9 cellular contexts compared by ENCODE assay signal in genomic region chr6:139763468-139764214, GRCh38.
DNase-seq lines count a peak whose midpoint lies in the region; ATAC-seq, FAIRE-seq and TF ChIP-seq lines count a peak whose summit lies in the region.
"Had no signal": no experiment of that assay in that cellular context is flagged by ENCODE, and none has a peak within 500 bp of the region (broad histone marks: within the 10 kb centered on the region; RNA-seq: fewer than 3 reads in every experiment).

No MANE protein-coding gene starts in this region.

- intact Hi-C loops in pancreas (cut with DNase I), result no loop called here

- H3K4me1 ChIP-seq in RWPE2 (ENCODE audit: insufficient read depth, poor library complexity, severe bottlenecking) (peaks cover 27% of the 10 kb centered on the region), pancreas (peaks cover 0 to 14% (median 10%) of the 10 kb centered on the region in 3 donors)

- H3K9me3 ChIP-seq in RWPE2 (ENCODE audit: severe bottlenecking) (no peaks in the 10 kb centered on the region), pancreas (no peaks in the 10 kb centered on the region)

- H3K36me3 ChIP-seq in RWPE2 (ENCODE audit: low read depth) (no peaks in the 10 kb centered on the region), pancreas (no peaks in the 10 kb centered on the region)

- ATAC-seq in RWPE2 (ENCODE audit: low read depth), result no peak
- ATAC-seq in pancreas, result no peak

- H3K4me3 ChIP-seq in RWPE2 (ENCODE audit: severe bottlenecking), result no peak overlapping the region
- H3K4me3 ChIP-seq in skin epidermis, result no peak overlapping the region
- no peak overlapping the region for H3K4me3 ChIP-seq in pancreas

- H3K27me3 ChIP-seq in RWPE2 (ENCODE audit: insufficient read depth, poor library complexity, severe bottlenecking) (no peaks in the 10 kb centered on the region), pancreas (no peaks in the 10 kb centered on the region)

- 77 to 84% methylated on average over 4 of the region's 4 CpGs for WGBS in pancreas, 2 donors

- FAIRE-seq in endometrium (lab: Jason Lieb, UNC) (peak; percentile 55), pancreas (lab: Jason Lieb, UNC) (no peak)

- DNase-seq in HCEC 1CT (peak; percentile 83), RWPE2 (ENCODE audit: low spot score) (no peak), amygdala (lab: John Stamatoyannopoulos, UW) (no peak), pancreas (no peak), kidney tubule cell (ENCODE audit: low spot score) (no peak), NCI-H2227 treated with DMSO at 0.1 percent for 48 hours (lab: John Stamatoyannopoulos, UW) (no peak)
- DNase-seq: aorta had no signal

- TF ChIP-seq CTCF in RWPE2 (IDR thresholded peaks at IDR 0.05; ENCODE audit: poor library complexity, severe bottlenecking) (no peak), pancreas (IDR thresholded peaks at IDR 0.05) (no peak)

- peak overlapping the region; percentile 63 for H3K27ac ChIP-seq in RWPE2 (ENCODE audit: poor library complexity, severe bottlenecking)
- H3K27ac ChIP-seq in skin epidermis, result peak overlapping the region in 14 of 21 experiments; percentile 2 to 80 (median 37)
- peak overlapping the region in 1 of 4 donors; percentile 35 for H3K27ac ChIP-seq in pancreas
